ENCODE assay signal across 1 cellular context in genomic region chr12:27868165-27868564, GRCh38.
A peak's percentile ranks its signal among the peaks of the same experiment; 100 is the strongest.
TF ChIP-seq lines count a peak whose summit lies in the region.

No MANE protein-coding gene starts in this region.

TF ChIP-seq in SK-N-SH, 30 proteins besides CTCF, POLR2A, EP300 and RAD21 (continued from another document):
- peak; percentile 12; the same call in 1 of the 2 replicates for TF ChIP-seq JUND (IDR thresholded peaks at IDR 0.05)
- TF ChIP-seq GATA2 (CRISPR knock-in tag; IDR thresholded peaks at IDR 0.05), result no peak
- peak; percentile 69; the same call in 1 of the 2 replicates for TF ChIP-seq MEF2A (IDR thresholded peaks at IDR 0.05; ENCODE audit: borderline replicate concordance, low read depth)
- TF ChIP-seq NRF1 (IDR thresholded peaks at IDR 0.05; ENCODE audit: low read depth, low read length), result no peak
- TF ChIP-seq ELF1 (IDR thresholded peaks at IDR 0.05), result no peak
- TF ChIP-seq GABPA (IDR thresholded peaks at IDR 0.05; ENCODE audit: low read depth), result no peak
- TF ChIP-seq, protein P1, sequence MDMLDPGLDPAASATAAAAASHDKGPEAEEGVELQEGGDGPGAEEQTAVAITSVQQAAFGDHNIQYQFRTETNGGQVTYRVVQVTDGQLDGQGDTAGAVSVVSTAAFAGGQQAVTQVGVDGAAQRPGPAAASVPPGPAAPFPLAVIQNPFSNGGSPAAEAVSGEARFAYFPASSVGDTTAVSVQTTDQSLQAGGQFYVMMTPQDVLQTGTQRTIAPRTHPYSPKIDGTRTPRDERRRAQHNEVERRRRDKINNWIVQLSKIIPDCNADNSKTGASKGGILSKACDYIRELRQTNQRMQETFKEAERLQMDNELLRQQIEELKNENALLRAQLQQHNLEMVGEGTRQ (IDR thresholded peaks at IDR 0.05; ENCODE audit: borderline replicate concordance, low read depth, low read length), result no peak
- no peak for TF ChIP-seq MAX (IDR thresholded peaks at IDR 0.05; ENCODE audit: low read depth)
- no peak for TF ChIP-seq EZH2phosphoT487 (IDR thresholded peaks at IDR 0.05; ENCODE audit: borderline replicate concordance, low read depth)
- TF ChIP-seq POLR2AphosphoS5 (IDR thresholded peaks at IDR 0.05; ENCODE audit: low read depth, low read length), result no peak
- TF ChIP-seq MXI1 (IDR thresholded peaks at IDR 0.05; ENCODE audit: low read depth, low read length), result no peak
- TF ChIP-seq TEAD4 (IDR thresholded peaks at IDR 0.05; ENCODE audit: borderline replicate concordance, insufficient read depth), result peak; percentile 64; the same call in 1 of the 2 replicates
